1 cellular context compared by ENCODE assay signal in the genomic region with DNA sequence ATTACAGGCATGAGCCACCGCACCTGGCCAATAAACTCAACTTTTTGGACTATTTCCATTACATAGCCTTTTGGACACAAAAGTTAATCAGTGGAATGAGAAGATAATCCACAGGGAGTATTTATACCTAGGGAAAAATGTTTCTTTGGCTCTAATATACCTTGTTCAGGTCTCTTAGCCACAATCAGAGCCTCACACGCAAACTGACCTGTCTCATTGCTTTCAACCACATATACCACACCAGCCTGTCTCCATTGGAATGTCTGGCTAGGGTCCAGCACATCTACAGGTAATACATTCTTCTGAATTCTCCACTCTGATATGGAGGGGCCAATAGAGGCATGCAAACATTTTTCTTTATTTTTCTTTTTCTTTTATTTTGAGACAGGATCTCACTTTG.
TF ChIP-seq lines count a peak whose summit lies in the region.

No MANE protein-coding gene starts in this region.

TF ChIP-seq in HepG2, 621 proteins besides CTCF, POLR2A, EP300 and RAD21:
- TF ChIP-seq ZNF552 (CRISPR knock-in tag; IDR thresholded peaks at IDR 0.05; ENCODE audit: borderline replicate concordance) (no peak), ZNF101 (CRISPR knock-in tag; IDR thresholded peaks at IDR 0.05; ENCODE audit: borderline replicate concordance, low read depth) (no peak), ERF (CRISPR knock-in tag; IDR thresholded peaks at IDR 0.05) (no peak), PTBP1 (IDR thresholded peaks at IDR 0.05; ENCODE audit: low read depth, low read length, poor library complexity, severe bottlenecking) (no peak), ZMYM4 (CRISPR knock-in tag; IDR thresholded peaks at IDR 0.05) (no peak), RBM22 (optimal IDR thresholded peaks at IDR 0.05; ENCODE audit: low read length) (no peak), ZNF292 (CRISPR knock-in tag; IDR thresholded peaks at IDR 0.05; ENCODE audit: borderline replicate concordance, low read depth) (no peak), MYC (CRISPR knock-in tag; IDR thresholded peaks at IDR 0.05; ENCODE audit: borderline replicate concordance) (no peak)
- TF ChIP-seq, protein P1, sequence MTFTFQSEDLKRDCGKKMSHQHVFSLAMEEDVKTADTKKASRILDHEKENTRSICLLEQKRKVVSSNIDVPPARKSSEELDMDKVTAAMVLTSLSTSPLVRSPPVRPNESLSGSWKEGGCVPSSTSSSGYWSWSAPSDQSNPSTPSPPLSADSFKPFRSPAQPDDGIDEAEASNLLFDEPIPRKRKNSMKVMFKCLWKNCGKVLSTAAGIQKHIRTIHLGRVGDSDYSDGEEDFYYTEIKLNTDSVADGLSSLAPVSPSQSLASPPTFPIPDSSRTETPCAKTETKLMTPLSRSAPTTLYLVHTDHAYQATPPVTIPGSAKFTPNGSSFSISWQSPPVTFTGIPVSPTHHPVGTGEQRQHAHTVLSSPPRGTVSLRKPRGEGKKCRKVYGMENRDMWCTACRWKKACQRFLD (CRISPR knock-in tag; IDR thresholded peaks at IDR 0.05; ENCODE audit: borderline replicate concordance), result no peak
TF ChIP-seq in HepG2: peak in this region for 0.
